Comparison of ENCODE assay signal across 8 cellular contexts in genomic region chr7:111138196-111138569, GRCh38. TPM values are rescaled to one million over a fixed set of nuclear protein-coding genes. Genes with fewer than 3 reads are reported as not detected.
DNase-seq lines count a peak whose midpoint lies in the region; ATAC-seq and TF ChIP-seq lines count a peak whose summit lies in the region.

No MANE protein-coding gene starts in this region.

- POLR2A ChIA-PET in CD4-positive, alpha-beta memory T cell (lab: Charles Lee; ENCODE audit: partially characterized antibody), result interaction anchor here (0.9 to 1.6 kb wide), 4 partner anchors 8 to 55 kb away, joined by 3 to 7 read pairs (median 4); no protein-coding TSS in a partner anchor

- no peaks in the 10 kb centered on the region for H3K79me2 ChIP-seq in neural progenitor cell (ENCODE audit: low read depth)

- H2AFZ ChIP-seq in neural progenitor cell (replicated peaks), result no peak overlapping the region

- peak; percentile 66 to 75 (median 74) for DNase-seq in CD4-positive, alpha-beta memory T cell
- DNase-seq in caudate nucleus (lab: John Stamatoyannopoulos, UW) (peak in 3 of 61 donors; percentile 12 to 25 (median 16)), neural progenitor cell (ENCODE audit: low spot score) (peak; percentile 11), ecto neural progenitor cell (ENCODE audit: low spot score) (no peak), NCI-H748 treated with DMSO at 0.1 percent for 48 hours (lab: John Stamatoyannopoulos, UW) (no peak)

- ATAC-seq in GM21381 (IDR thresholded peaks at IDR 0.05; ENCODE audit: unreplicated experiment) (peak; percentile 96), HG03571 (IDR thresholded peaks at IDR 0.05; ENCODE audit: unreplicated experiment) (peak; percentile 98)

- no peak overlapping the region for H3K9ac ChIP-seq in neural progenitor cell

- H3K4me2 ChIP-seq in neural progenitor cell, result no peak overlapping the region

- no peaks in the 10 kb centered on the region for H3K36me3 ChIP-seq in CD4-positive, alpha-beta memory T cell (ENCODE audit: insufficient read depth, low read length)
- H3K36me3 ChIP-seq in neural progenitor cell, result no peaks in the 10 kb centered on the region

- no peaks in the 10 kb centered on the region for H3K27me3 Mint-ChIP-seq in CD4-positive, alpha-beta memory T cell
- no peaks in the 10 kb centered on the region for H3K27me3 Mint-ChIP-seq in neural progenitor cell (ENCODE audit: insufficient read depth, low read depth)

- H3K4me1 ChIP-seq in CD4-positive, alpha-beta memory T cell (ENCODE audit: insufficient read depth, low read length), result peaks cover 19% of the 10 kb centered on the region
- H3K4me1 ChIP-seq in neural progenitor cell, result peaks cover 27% of the 10 kb centered on the region

- peaks cover 13 to 22% (median 20%) of the 10 kb centered on the region in 4 donors for H3K4me1 Mint-ChIP-seq in CD4-positive, alpha-beta memory T cell
- H3K4me1 Mint-ChIP-seq in neural progenitor cell, result peaks cover 15% of the 10 kb centered on the region

- H3K4me3 ChIP-seq in CD4-positive, alpha-beta memory T cell (ENCODE audit: low read length in 2 of 2), result no peak overlapping the region
- no peak overlapping the region for H3K4me3 ChIP-seq in neural progenitor cell

- H3K27me3 ChIP-seq in CD4-positive, alpha-beta memory T cell (ENCODE audit: insufficient read depth, low read length), result no peaks in the 10 kb centered on the region
- H3K27me3 ChIP-seq in neural progenitor cell, result no peaks in the 10 kb centered on the region

- H3F3A ChIP-seq in neural progenitor cell (ENCODE audit: low read depth), result no peaks in the 10 kb centered on the region

- peaks cover 0 to 2% of the 10 kb centered on the region in 2 donors for H3K36me3 Mint-ChIP-seq in CD4-positive, alpha-beta memory T cell
- no peaks in the 10 kb centered on the region for H3K36me3 Mint-ChIP-seq in neural progenitor cell

- CTCF ChIA-PET in CD4-positive, alpha-beta memory T cell (lab: Charles Lee; ENCODE audit: partially characterized antibody), result interaction anchor here (0.9 to 1.0 kb wide), 2 partner anchors 41 to 45 kb away, joined by 3 read pairs; no protein-coding TSS in a partner anchor

- peak overlapping the region in 6 of 8 donors; percentile 46 to 80 (median 69) for H3K4me3 Mint-ChIP-seq in CD4-positive, alpha-beta memory T cell
- H3K4me3 Mint-ChIP-seq in neural progenitor cell, result no peak overlapping the region

- intact Hi-C loops in CD4-positive, alpha-beta memory T cell (cut with micrococcal nuclease), result no loop called here

- peak overlapping the region; percentile 50 for H3K27ac ChIP-seq in CD4-positive, alpha-beta memory T cell (ENCODE audit: low read depth, low read length)
- H3K27ac ChIP-seq in VCaP (peak overlapping the region; percentile 50), caudate nucleus (ENCODE audit: low read depth, low read length) (peak overlapping the region; percentile 53), neural progenitor cell (peak overlapping the region; percentile 62)

- no peaks in the 10 kb centered on the region for H4K20me1 ChIP-seq in neural progenitor cell (ENCODE audit: low read depth)

- TF ChIP-seq CTCF in VCaP (conservative IDR thresholded peaks at IDR 0.05) (no peak), neural progenitor cell (IDR thresholded peaks at IDR 0.05) (no peak)

- no peaks in the 10 kb centered on the region for H3K9me3 Mint-ChIP-seq in CD4-positive, alpha-beta memory T cell
- no peaks in the 10 kb centered on the region for H3K9me3 Mint-ChIP-seq in neural progenitor cell

- no peaks in the 10 kb centered on the region for H3K9me3 ChIP-seq in CD4-positive, alpha-beta memory T cell (ENCODE audit: control insufficient read depth in 1 of 2, low read length in 2 of 2)
- H3K9me3 ChIP-seq in neural progenitor cell (ENCODE audit: low read depth), result no peaks in the 10 kb centered on the region

- H3K27ac Mint-ChIP-seq in CD4-positive, alpha-beta memory T cell, result peak overlapping the region; percentile 81 to 96 (median 91)
- H3K27ac Mint-ChIP-seq in neural progenitor cell, result no peak overlapping the region

RNA-seq across cellular contexts. Expression of gene LRRN3, which starts 47.3 kb away (rescaled TPM):
- total RNA-seq in CD4-positive, alpha-beta memory T cell, result 10 to 100 TPM; 41.5 to 42.7 TPM
- polyA plus RNA-seq in CD4-positive, alpha-beta memory T cell, result 10 to 100 TPM; 10.8 to 12.9 TPM
- total RNA-seq in neural progenitor cell (ENCODE audit: low replicate concordance), result 1.7 and 2.4 TPM in 2 replicates

Comparison
In these comparisons a context has a peak if more than half of its experiments do, and no peak if none do; other contexts are left out.
1. DNase-seq: peak in CD4-positive, alpha-beta memory T cell (5 of 5) and neural progenitor cell (single experiment); none in ecto neural progenitor cell (single experiment) and NCI-H748 treated with DMSO at 0.1 percent for 48 hours (single experiment).
2. RNA of gene LRRN3, which starts 47.3 kb away (total RNA-seq): 41.5 to 42.7 TPM in CD4-positive, alpha-beta memory T cell; 1.7 to 2.4 TPM in neural progenitor cell; every median in the first group is over 10 times any median in the second.
3. Peak in every context shown above with its lines, with median percentiles within 50 percentile points of each other: H3K27ac ChIP-seq.